16 cellular contexts compared by ENCODE assay signal in the genomic region with DNA sequence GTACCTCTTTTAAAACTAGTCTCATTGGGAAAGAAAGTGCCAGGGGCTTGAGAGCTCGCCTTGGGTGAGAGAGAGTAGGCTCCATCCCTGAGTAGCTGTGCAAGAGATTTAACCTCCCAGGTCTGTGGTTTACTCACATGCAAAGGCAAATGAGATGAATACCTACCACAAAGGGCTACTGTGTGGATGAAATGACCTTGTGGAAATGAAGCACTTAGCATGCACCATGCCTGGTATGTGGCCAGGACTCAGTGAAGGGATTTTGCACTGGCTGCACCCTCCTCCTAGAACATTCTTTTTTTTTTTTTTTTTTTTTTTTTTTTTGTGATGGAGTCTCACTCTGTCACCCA.
DNase-seq lines count a peak whose midpoint lies in the region; ATAC-seq and TF ChIP-seq lines count a peak whose summit lies in the region.
"Had no signal": no experiment of that assay in that cellular context is flagged by ENCODE, and none has a peak within 500 bp of the region (broad histone marks: within the 10 kb centered on the region; RNA-seq: fewer than 3 reads in every experiment).

No MANE protein-coding gene starts in this region.

- no peaks in the 10 kb centered on the region for H3K4me1 Mint-ChIP-seq in chondrocyte (ENCODE audit: low read depth)
- H3K4me1 Mint-ChIP-seq: mesothelial cell of epicardium, natural killer cell had no signal

- H3K27ac ChIP-seq in Panc1 (ENCODE audit: low read length) (no peak overlapping the region), heart left ventricle (peak overlapping the region; percentile 59 to 97 (median 84)), neuronal stem cell (replicated peaks; ENCODE audit: low read length) (no peak overlapping the region)
- H3K27ac ChIP-seq: C4-2B had no signal

- no peak overlapping the region for H2AFZ ChIP-seq in neuronal stem cell (ENCODE audit: low read length)

- TF ChIP-seq CTCF in Panc1 (IDR thresholded peaks at IDR 0.05) (no peak), heart left ventricle (IDR thresholded peaks at IDR 0.05) (no peak), chondrocyte (IDR thresholded peaks at IDR 0.05) (no peak)

- H3K9me3 Mint-ChIP-seq in chondrocyte (ENCODE audit: low read depth), result peaks cover 4% of the 10 kb centered on the region
- H3K9me3 Mint-ChIP-seq: dendritic cell treated with granulocyte-macrophage colony-stimulating factor and Interleukin-4, amounts not matched to agents 40 ng/mL and 50 ng/mL, for 4 days; natural killer cell had no signal

- no peaks in the 10 kb centered on the region for H3K36me3 Mint-ChIP-seq in chondrocyte (ENCODE audit: low read depth)
- H3K36me3 Mint-ChIP-seq: mesothelial cell of epicardium, natural killer cell had no signal

- no peaks in the 10 kb centered on the region for H3K27me3 ChIP-seq in Panc1 (ENCODE audit: control insufficient read depth, insufficient read depth, low read length)
- peaks cover 0 to 3% (median 0%) of the 10 kb centered on the region in 9 donors for H3K27me3 ChIP-seq in heart left ventricle
- H3K27me3 ChIP-seq in neuronal stem cell (ENCODE audit: control insufficient read depth in 3 of 3, insufficient read depth in 3 of 3, low read depth in 1 of 3, low read length in 3 of 3), result peaks cover 0 to 2% (median 0%) of the 10 kb centered on the region in 3 experiments

- in situ Hi-C loops in Panc1 (cut with HindIII; ENCODE audit: low pct_unique_long_range_greater_than_20kb, low sequenced_read_pairs), result no loop called here

- no peak overlapping the region for H2BK15ac ChIP-seq in neuronal stem cell (ENCODE audit: low read length)

- H3K9ac ChIP-seq in neuronal stem cell (ENCODE audit: low read depth, low read length, poor library complexity), result no peak overlapping the region

- WGBS in heart left ventricle, 4 donors, result 58 to 82% (median 71%) methylated on average over 1 of the region's 1 CpG
- WGBS in neuronal stem cell (ENCODE audit: extremely low coverage in 2 of 2, insufficient read length in 2 of 2, insufficient replicate concordance in 1 of 2), 2 donors, result no CpG with 5 or more reads among the region's 1 CpG

- DNase-seq in H4 (ENCODE audit: low spot score) (peak; percentile 13), Panc1 (ENCODE audit: low read depth, low spot score) (no peak), heart left ventricle (peak in 1 of 5 donors; percentile 22), neuronal stem cell (ENCODE audit: low spot score) (no peak), chondrocyte (ENCODE audit: low spot score) (no peak)
- DNase-seq: activated CD4-positive, CD25-positive, alpha-beta regulatory T cell treated with anti-CD3 and anti-CD28 coated beads, Interleukin-2, amount 50 U/mL, for 72 hours; activated T-cell treated with anti-CD3 and anti-CD28 coated beads, Interleukin-2, amount 50 U/mL, for 1 hour; GF-D8; natural killer cell; NCI-H1417; NCI-H510A treated with DMSO at 0.1 percent for 48 hours had no signal

- TF ChIP-seq POLR2A in heart left ventricle (IDR thresholded peaks at IDR 0.05), result no peak

- no peak overlapping the region for H4K8ac ChIP-seq in neuronal stem cell (ENCODE audit: low read depth, low read length)

- H4K91ac ChIP-seq in neuronal stem cell (ENCODE audit: low read depth, low read length, poor library complexity), result no peak overlapping the region

- no peak overlapping the region for H2AK5ac ChIP-seq in neuronal stem cell (ENCODE audit: low read depth, low read length)

- no peak overlapping the region for H2BK120ac ChIP-seq in neuronal stem cell (ENCODE audit: low read depth, low read length)

- BruUV-seq in Panc1 (replicated peaks; lab: Mats Ljungman, UMichigan), result no TSS peak

- H3K36me3 ChIP-seq in Panc1 (ENCODE audit: control insufficient read depth, insufficient read depth, low read length) (no peaks in the 10 kb centered on the region), heart left ventricle (no peaks in the 10 kb centered on the region), neuronal stem cell (replicated peaks in 1 of 2; ENCODE audit: control insufficient read depth in 2 of 2, insufficient read depth in 2 of 2, low read length in 2 of 2) (no peaks in the 10 kb centered on the region)

- H3K4me3 Mint-ChIP-seq in chondrocyte (ENCODE audit: unreplicated experiment), result no peak overlapping the region
- H3K4me3 Mint-ChIP-seq: dendritic cell treated with granulocyte-macrophage colony-stimulating factor and Interleukin-4, amounts not matched to agents 40 ng/mL and 50 ng/mL, for 4 days; mesothelial cell of epicardium; natural killer cell had no signal

- ATAC-seq in Panc1 (peak; percentile 50), heart left ventricle (peak; percentile 17 to 59 (median 31)), GM21576 (IDR thresholded peaks at IDR 0.05; ENCODE audit: unreplicated experiment) (no peak), GM18519 (IDR thresholded peaks at IDR 0.05; ENCODE audit: low FRiP score, unreplicated experiment) (no peak)
- ATAC-seq: natural killer cell had no signal

- H2BK12ac ChIP-seq in neuronal stem cell (ENCODE audit: low read length), result no peak overlapping the region

- H3K27me3 Mint-ChIP-seq in chondrocyte (ENCODE audit: low read depth), result no peaks in the 10 kb centered on the region

- H3K4me3 ChIP-seq in Panc1 (ENCODE audit: low read depth in 2 of 2, low read length in 2 of 2), result no peak overlapping the region
- H3K4me3 ChIP-seq in heart left ventricle, result peak overlapping the region in 6 of 12 donors; percentile 12 to 40 (median 32)
- H3K4me3 ChIP-seq in neuronal stem cell (ENCODE audit: low read length in 2 of 2), result no peak overlapping the region

- no peak overlapping the region for H3K27ac Mint-ChIP-seq in chondrocyte (ENCODE audit: unreplicated experiment)
- H3K27ac Mint-ChIP-seq: dendritic cell treated with granulocyte-macrophage colony-stimulating factor and Interleukin-4, amounts not matched to agents 40 ng/mL and 50 ng/mL, for 4 days; mesothelial cell of epicardium; natural killer cell had no signal

- CTCF ChIA-PET in Panc1 (lab: Charles Lee), result no interaction called here

- intact Hi-C loops in Panc1 (cut with micrococcal nuclease; ENCODE audit: unreplicated experiment), result no loop called here
- intact Hi-C loops in heart left ventricle (cut with DNase I), result loop anchor here in 6 of 10 donors (5.0 to 10.0 kb wide), 5 partner anchors 56 to 116 kb away; no protein-coding TSS in a partner anchor

- H3K14ac ChIP-seq in neuronal stem cell (ENCODE audit: low read length), result no peak overlapping the region

- H3K23ac ChIP-seq in neuronal stem cell (ENCODE audit: low read depth, low read length, poor library complexity), result no peak overlapping the region

- H3K9me3 ChIP-seq in Panc1 (ENCODE audit: control insufficient read depth, insufficient read depth, low read depth, low read length) (no peaks in the 10 kb centered on the region), heart left ventricle (peaks cover 0 to 12% (median 0%) of the 10 kb centered on the region in 12 donors), neuronal stem cell (replicated peaks in 1 of 2; ENCODE audit: control insufficient read depth in 2 of 2, insufficient read depth in 1 of 2, low read depth in 1 of 2, low read length in 2 of 2) (peaks cover 0 to 5% of the 10 kb centered on the region in 2 donors)

- POLR2A ChIA-PET in Panc1 (lab: Charles Lee), result no interaction called here

- H3K18ac ChIP-seq in neuronal stem cell (ENCODE audit: low read length), result peak overlapping the region; percentile 53

- H3K4me1 ChIP-seq in Panc1 (ENCODE audit: control insufficient read depth, insufficient read depth, low read length) (no peaks in the 10 kb centered on the region; the same call in none of the 2 replicates), heart left ventricle (peaks cover 0 to 39% (median 9%) of the 10 kb centered on the region in 12 donors), neuronal stem cell (ENCODE audit: control insufficient read depth in 2 of 2, insufficient read depth in 1 of 2, low read depth in 1 of 2, low read length in 2 of 2) (peaks cover 3 to 5% of the 10 kb centered on the region in 2 donors)

- H3K4me2 ChIP-seq in neuronal stem cell (ENCODE audit: insufficient read depth, low read length, poor library complexity, severe bottlenecking), result no peak overlapping the region

- no peak overlapping the region for H2BK5ac ChIP-seq in neuronal stem cell (ENCODE audit: low read length)

- H3K79me1 ChIP-seq in neuronal stem cell (ENCODE audit: low read depth, low read length), result no peaks in the 10 kb centered on the region

- H3K4ac ChIP-seq in neuronal stem cell (ENCODE audit: low read length), result no peak overlapping the region

Comparison
In these comparisons a context has a peak if more than half of its experiments do, and no peak if none do; other contexts are left out.
1. ATAC-seq: peak in Panc1 (single experiment) and heart left ventricle (4 of 4); none in GM21576 (single experiment) and GM18519 (single experiment).
2. H3K27ac ChIP-seq: peak in heart left ventricle (12 of 12); none in Panc1 (single experiment) and neuronal stem cell (single experiment).